ENCODE assay signal across 18 cellular contexts in genomic region chr3:46102059-46102779, GRCh38.
DNase-seq lines count a peak whose midpoint lies in the region; ATAC-seq and TF ChIP-seq lines count a peak whose summit lies in the region.
"Had no signal": no experiment of that assay in that cellular context is flagged by ENCODE, and none has a peak within 500 bp of the region (broad histone marks: within the 10 kb centered on the region; RNA-seq: fewer than 3 reads in every experiment).

No MANE protein-coding gene starts in this region.

- peak overlapping the region; percentile 51 for H3K27ac Mint-ChIP-seq in activated naive CD8-positive, alpha-beta T cell treated with anti-CD3 and anti-CD28 coated beads, Interleukin-2, amount 10 ng/mL, durations not matched to agents 7 days and 5 days
- H3K27ac Mint-ChIP-seq in activated naive CD8-positive, alpha-beta T cell treated with anti-CD3 and anti-CD28 coated beads for 36 hours = no peak overlapping the region
- peak overlapping the region; percentile 74 for H3K27ac Mint-ChIP-seq in T-helper 1 cell treated with Interleukin-12 subunit alpha and Interleukin-12 subunit beta and Interleukin-4 antibody, amounts not matched to agents 30 μg/mL and 1 μg/mL, for 36 hours

- H3K4me2 ChIP-seq in KMS-11 = peak overlapping the region; percentile 29; the same call in 1 of the 2 replicates

- no peaks in the 10 kb centered on the region for H3K27me3 ChIP-seq in KMS-11 (ENCODE audit: insufficient read depth, low read depth)
- H3K27me3 ChIP-seq in neutrophil = no peaks in the 10 kb centered on the region
- H3K27me3 ChIP-seq: heart left ventricle, suprapubic skin had no signal

- H2AFZ ChIP-seq in KMS-11 (ENCODE audit: low read depth) = no peak overlapping the region

- POLR2A ChIA-PET in activated naive CD8-positive, alpha-beta T cell treated with anti-CD3 and anti-CD28 coated beads, Interleukin-2, amount 10 ng/mL, durations not matched to agents 7 days and 5 days (lab: Charles Lee) = no interaction called here

- no peaks in the 10 kb centered on the region for H3K36me3 ChIP-seq in KMS-11 (ENCODE audit: insufficient read depth)
- H3K36me3 ChIP-seq in neutrophil = no peaks in the 10 kb centered on the region
- H3K36me3 ChIP-seq: heart left ventricle, suprapubic skin had no signal

- H3K4me3 Mint-ChIP-seq in activated naive CD8-positive, alpha-beta T cell treated with anti-CD3 and anti-CD28 coated beads, Interleukin-2, amount 10 ng/mL, durations not matched to agents 7 days and 5 days = peak overlapping the region; percentile 4
- no peak overlapping the region for H3K4me3 Mint-ChIP-seq in activated naive CD8-positive, alpha-beta T cell treated with anti-CD3 and anti-CD28 coated beads for 36 hours
- no peak overlapping the region for H3K4me3 Mint-ChIP-seq in T-helper 1 cell treated with Interleukin-12 subunit alpha and Interleukin-12 subunit beta and Interleukin-4 antibody, amounts not matched to agents 30 μg/mL and 1 μg/mL, for 36 hours
- H3K4me3 Mint-ChIP-seq: neural crest cell had no signal

- H3K4me3 ChIP-seq in KMS-11 (IDR thresholded peaks at IDR 0.05; ENCODE audit: insufficient read depth, low read depth, low read length) = no peak overlapping the region
- no peak overlapping the region for H3K4me3 ChIP-seq in neutrophil (ENCODE audit: low read depth in 1 of 2, low read length in 1 of 2)
- H3K4me3 ChIP-seq: heart left ventricle, suprapubic skin had no signal

- H3K9me3 ChIP-seq in neutrophil = no peaks in the 10 kb centered on the region
- H3K9me3 ChIP-seq: suprapubic skin had no signal

- no peaks in the 10 kb centered on the region for H3K79me2 ChIP-seq in KMS-11 (ENCODE audit: insufficient read depth, low read depth)

- H3K4me1 ChIP-seq in KMS-11 (ENCODE audit: low read depth, poor library complexity, severe bottlenecking) = peaks cover 100% of the 10 kb centered on the region
- peaks cover 67 to 76% of the 10 kb centered on the region in 2 experiments for H3K4me1 ChIP-seq in neutrophil (ENCODE audit: control insufficient read depth in 1 of 2, insufficient read depth in 1 of 2, low read depth in 1 of 2, low read length in 1 of 2)

- H3K4me1 Mint-ChIP-seq in activated naive CD8-positive, alpha-beta T cell treated with anti-CD3 and anti-CD28 coated beads, Interleukin-2, amount 10 ng/mL, durations not matched to agents 7 days and 5 days = peaks cover 70% of the 10 kb centered on the region
- peaks cover 29% of the 10 kb centered on the region for H3K4me1 Mint-ChIP-seq in activated naive CD8-positive, alpha-beta T cell treated with anti-CD3 and anti-CD28 coated beads for 36 hours
- peaks cover 66% of the 10 kb centered on the region for H3K4me1 Mint-ChIP-seq in T-helper 1 cell treated with Interleukin-12 subunit alpha and Interleukin-12 subunit beta and Interleukin-4 antibody, amounts not matched to agents 30 μg/mL and 1 μg/mL, for 36 hours (ENCODE audit: low read depth)
- H3K4me1 Mint-ChIP-seq: neural crest cell had no signal

- no peak for TF ChIP-seq CTCF in KMS-11 (conservative IDR thresholded peaks at IDR 0.05; ENCODE audit: low read depth, low read length)
- no peak for TF ChIP-seq CTCF in neutrophil (IDR thresholded peaks at IDR 0.05)

- H3K9ac ChIP-seq in KMS-11 = no peak overlapping the region

- H4K20me1 ChIP-seq in KMS-11 (ENCODE audit: insufficient read depth) = no peaks in the 10 kb centered on the region

- H3K27ac ChIP-seq in KMS-11 = peak overlapping the region; percentile 21; the same call in 1 of the 2 replicates
- peak overlapping the region; percentile 99 for H3K27ac ChIP-seq in neutrophil
- H3K27ac ChIP-seq: suprapubic skin had no signal

- DNase-seq in activated naive CD8-positive, alpha-beta T cell treated with anti-CD3 and anti-CD28 coated beads, Interleukin-2, amount 10 ng/mL, durations not matched to agents 7 days and 5 days = no peak
- DNase-seq in activated naive CD8-positive, alpha-beta T cell treated with anti-CD3 and anti-CD28 coated beads for 36 hours = no peak
- DNase-seq in SW 1271 (lab: John Stamatoyannopoulos, UW) (no peak), kidney glomerular epithelial cell (lab: John Stamatoyannopoulos, UW) (no peak)
- DNase-seq: Calu3, heart left ventricle, mesendoderm, NCI-H187, NCI-H510A treated with DMSO at 0.1 percent for 48 hours had no signal

- H3K36me3 Mint-ChIP-seq in activated naive CD8-positive, alpha-beta T cell treated with anti-CD3 and anti-CD28 coated beads, Interleukin-2, amount 10 ng/mL, durations not matched to agents 7 days and 5 days = peaks cover 32% of the 10 kb centered on the region
- H3K36me3 Mint-ChIP-seq in activated naive CD8-positive, alpha-beta T cell treated with anti-CD3 and anti-CD28 coated beads for 36 hours = peaks cover 10% of the 10 kb centered on the region
- peaks cover 29% of the 10 kb centered on the region for H3K36me3 Mint-ChIP-seq in T-helper 1 cell treated with Interleukin-12 subunit alpha and Interleukin-12 subunit beta and Interleukin-4 antibody, amounts not matched to agents 30 μg/mL and 1 μg/mL, for 36 hours (ENCODE audit: low read depth)

- H3K9me3 Mint-ChIP-seq in activated naive CD8-positive, alpha-beta T cell treated with anti-CD3 and anti-CD28 coated beads, Interleukin-2, amount 10 ng/mL, durations not matched to agents 7 days and 5 days = peaks cover 12% of the 10 kb centered on the region
- peaks cover 6% of the 10 kb centered on the region for H3K9me3 Mint-ChIP-seq in activated naive CD8-positive, alpha-beta T cell treated with anti-CD3 and anti-CD28 coated beads for 36 hours
- peaks cover 20% of the 10 kb centered on the region for H3K9me3 Mint-ChIP-seq in T-helper 1 cell treated with Interleukin-12 subunit alpha and Interleukin-12 subunit beta and Interleukin-4 antibody, amounts not matched to agents 30 μg/mL and 1 μg/mL, for 36 hours

- no peaks in the 10 kb centered on the region for H3K27me3 Mint-ChIP-seq in activated naive CD8-positive, alpha-beta T cell treated with anti-CD3 and anti-CD28 coated beads, Interleukin-2, amount 10 ng/mL, durations not matched to agents 7 days and 5 days
- H3K27me3 Mint-ChIP-seq in activated naive CD8-positive, alpha-beta T cell treated with anti-CD3 and anti-CD28 coated beads for 36 hours = peaks cover 9% of the 10 kb centered on the region
- peaks cover 8% of the 10 kb centered on the region for H3K27me3 Mint-ChIP-seq in T-helper 1 cell treated with Interleukin-12 subunit alpha and Interleukin-12 subunit beta and Interleukin-4 antibody, amounts not matched to agents 30 μg/mL and 1 μg/mL, for 36 hours (ENCODE audit: low read depth)

- no peak for ATAC-seq in activated naive CD8-positive, alpha-beta T cell treated with anti-CD3 and anti-CD28 coated beads, Interleukin-2, amount 10 ng/mL, durations not matched to agents 7 days and 5 days (ENCODE audit: low read depth)
- ATAC-seq in GM19395 (IDR thresholded peaks at IDR 0.05; ENCODE audit: unreplicated experiment) = no peak
- ATAC-seq: esophagus mucosa, heart left ventricle, Panc1, SK-N-SH treated with all-trans-retinoic acid at 6 μM for 48 hours had no signal
